13 cellular contexts compared by ENCODE assay signal in genomic region chr5:172732201-172732865, GRCh38. TPM values are rescaled to one million over a fixed set of nuclear protein-coding genes. Genes with fewer than 3 reads are reported as not detected.
DNase-seq lines count a peak whose midpoint lies in the region; ATAC-seq, FAIRE-seq and TF ChIP-seq lines count a peak whose summit lies in the region.
"Had no signal": no experiment of that assay in that cellular context is flagged by ENCODE, and none has a peak within 500 bp of the region (broad histone marks: within the 10 kb centered on the region; RNA-seq: fewer than 3 reads in every experiment).

No MANE protein-coding gene starts in this region.

- peaks cover 36 to 64% (median 36%) of the 10 kb centered on the region in 3 donors for H3K4me1 ChIP-seq in esophagus squamous epithelium
- H3K4me1 ChIP-seq in pancreas: peaks cover 0 to 9% (median 0%) of the 10 kb centered on the region in 3 donors
- H3K4me1 ChIP-seq in tibial artery: peaks cover 0 to 59% (median 37%) of the 10 kb centered on the region in 4 donors

- TF ChIP-seq CTCF in esophagus squamous epithelium (IDR thresholded peaks at IDR 0.05): no peak
- no peak for TF ChIP-seq CTCF in pancreas (IDR thresholded peaks at IDR 0.05)
- no peak for TF ChIP-seq CTCF in tibial artery (IDR thresholded peaks at IDR 0.05)
- TF ChIP-seq CTCF in GM10266 (IDR thresholded peaks at IDR 0.05; ENCODE audit: control insufficient read depth, insufficient read depth, low read depth, missing control alignments): no peak

- peak overlapping the region; percentile 67 for H3K27ac Mint-ChIP-seq in T-helper 17 cell
- H3K27ac Mint-ChIP-seq: activated CD8-positive, alpha-beta memory T cell treated with anti-CD3 and anti-CD28 coated beads, Interleukin-2, amount 10 ng/mL, durations not matched to agents 7 days and 5 days had no signal

- H3K4me3 ChIP-seq in esophagus squamous epithelium (no peak overlapping the region), pancreas (no peak overlapping the region), tibial artery (no peak overlapping the region)

- ATAC-seq in T-helper 17 cell: no peak
- ATAC-seq in pancreas: no peak
- no peak for ATAC-seq in GM19351 (IDR thresholded peaks at IDR 0.05; ENCODE audit: unreplicated experiment)
- ATAC-seq: activated CD8-positive, alpha-beta memory T cell treated with anti-CD3 and anti-CD28 coated beads, Interleukin-2, amount 10 ng/mL, durations not matched to agents 7 days and 5 days; activated naive CD4-positive, alpha-beta T cell treated with anti-CD3 and anti-CD28 coated beads, Interleukin-2, amount 50 U/mL, for 72 hours had no signal

- no peak for TF ChIP-seq POLR2A in esophagus squamous epithelium (IDR thresholded peaks at IDR 0.05)

- no peaks in the 10 kb centered on the region for H3K27me3 Mint-ChIP-seq in T-helper 17 cell
- H3K27me3 Mint-ChIP-seq: activated CD8-positive, alpha-beta memory T cell treated with anti-CD3 and anti-CD28 coated beads, Interleukin-2, amount 10 ng/mL, durations not matched to agents 7 days and 5 days had no signal

- no peaks in the 10 kb centered on the region for H3K36me3 ChIP-seq in esophagus squamous epithelium
- no peaks in the 10 kb centered on the region for H3K36me3 ChIP-seq in pancreas
- no peaks in the 10 kb centered on the region for H3K36me3 ChIP-seq in tibial artery

- H3K27ac ChIP-seq in esophagus squamous epithelium (peak overlapping the region; percentile 88 to 98 (median 95)), pancreas (peak overlapping the region in 3 of 4 donors; percentile 80 to 93 (median 86)), tibial artery (peak overlapping the region; percentile 90 to 94)

- no peak overlapping the region for H3K4me3 Mint-ChIP-seq in T-helper 17 cell
- H3K4me3 Mint-ChIP-seq: activated CD8-positive, alpha-beta memory T cell treated with anti-CD3 and anti-CD28 coated beads, Interleukin-2, amount 10 ng/mL, durations not matched to agents 7 days and 5 days had no signal

- no peak for DNase-seq in T-helper 17 cell
- no peak for DNase-seq in esophagus squamous epithelium (lab: John Stamatoyannopoulos, UW)
- no peak for DNase-seq in pancreas
- DNase-seq in tibial artery: peak in 1 of 2 donors; percentile 18
- no peak for DNase-seq in activated CD4-positive, CD25-positive, alpha-beta regulatory T cell (lab: John Stamatoyannopoulos, UW)
- no peak for DNase-seq in GM10266 (ENCODE audit: extremely low spot score)
- no peak for DNase-seq in activated naive CD4-positive, alpha-beta T cell treated with anti-CD3 and anti-CD28 coated beads, Interleukin-2, amount 50 U/mL, for 16 hours
- DNase-seq: activated CD8-positive, alpha-beta memory T cell treated with anti-CD3 and anti-CD28 coated beads, Interleukin-2, amount 10 ng/mL, durations not matched to agents 7 days and 5 days; NCI-H146; SIG-M5; stimulated activated CD4-positive, alpha-beta T cell treated with anti-CD3 and anti-CD28 coated beads, Interleukin-2, amount 100 ng/mL, for 24 hours had no signal

- intact Hi-C loops in esophagus squamous epithelium (cut with DNase I) (no loop called here), pancreas (cut with DNase I) (no loop called here), tibial artery (cut with DNase I; ENCODE audit: low total_unique reads) (no loop called here)

- H3K27me3 ChIP-seq in esophagus squamous epithelium: no peaks in the 10 kb centered on the region
- no peaks in the 10 kb centered on the region for H3K27me3 ChIP-seq in pancreas
- no peaks in the 10 kb centered on the region for H3K27me3 ChIP-seq in tibial artery

- WGBS in esophagus squamous epithelium, 2 donors: 85 to 93% methylated on average over 11 of the region's 14 CpGs
- WGBS in pancreas, 2 donors: 77 to 88% methylated on average over 14 of the region's 14 CpGs

- H3K9me3 ChIP-seq in T-helper 17 cell (ENCODE audit: control insufficient read depth, low read length, poor library complexity, severe bottlenecking) (no peaks in the 10 kb centered on the region), esophagus squamous epithelium (no peaks in the 10 kb centered on the region), pancreas (no peaks in the 10 kb centered on the region), tibial artery (no peaks in the 10 kb centered on the region)

- no peak for FAIRE-seq in pancreas (lab: Jason Lieb, UNC)

- H3K4me1 Mint-ChIP-seq in T-helper 17 cell: peaks cover 14% of the 10 kb centered on the region
- H3K4me1 Mint-ChIP-seq: activated CD8-positive, alpha-beta memory T cell treated with anti-CD3 and anti-CD28 coated beads, Interleukin-2, amount 10 ng/mL, durations not matched to agents 7 days and 5 days had no signal

- H3K36me3 Mint-ChIP-seq in T-helper 17 cell (ENCODE audit: low read depth): peaks cover 2% of the 10 kb centered on the region
- H3K36me3 Mint-ChIP-seq: activated CD8-positive, alpha-beta memory T cell treated with anti-CD3 and anti-CD28 coated beads, Interleukin-2, amount 10 ng/mL, durations not matched to agents 7 days and 5 days; activated naive CD4-positive, alpha-beta T cell treated with anti-CD3 and anti-CD28 coated beads, Interleukin-2, amount 50 U/mL, for 72 hours had no signal

RNA-seq across cellular contexts. Expression of gene DUSP1, which starts 38.7 kb away (rescaled TPM):
- total RNA-seq in T-helper 17 cell (1,000 to 10,000 TPM; 1,522 to 2,429 TPM), esophagus squamous epithelium (100 to 1,000 TPM; 222 to 415 (median 252) TPM), pancreas (100 to 1,000 TPM in 1 of 6 donors, 10 to 100 TPM in 5; 18.6 to 198 (median 55.5) TPM)
- polyA plus RNA-seq in pancreas: 10 to 100 TPM; 46.3 to 75.1 TPM
